Comparison of ENCODE assay signal across 12 cellular contexts in the genomic region with DNA sequence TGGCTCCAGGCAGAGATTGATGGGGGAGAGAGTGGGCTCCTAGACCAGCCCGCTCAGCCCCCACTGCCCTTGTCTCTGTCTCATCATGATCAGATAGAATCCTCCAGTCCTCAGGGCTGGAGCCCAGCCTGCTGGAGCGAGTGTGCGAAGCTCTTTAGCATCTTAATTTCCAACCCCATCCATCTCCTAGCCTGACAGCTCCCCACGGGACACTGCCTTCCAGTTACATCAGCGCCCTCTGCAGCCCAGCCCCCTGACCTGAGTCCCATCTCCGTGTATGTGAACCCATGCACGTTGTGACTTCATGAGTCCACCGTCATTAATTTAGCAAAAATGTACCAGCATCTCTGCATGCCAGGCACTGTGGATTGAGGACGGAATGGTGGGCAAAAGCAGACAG. TPM values are rescaled to one million over a fixed set of nuclear protein-coding genes. Genes with fewer than 3 reads are reported as not detected.
DNase-seq lines count a peak whose midpoint lies in the region; ATAC-seq and TF ChIP-seq lines count a peak whose summit lies in the region.
"Had no signal": no experiment of that assay in that cellular context is flagged by ENCODE, and none has a peak within 500 bp of the region (broad histone marks: within the 10 kb centered on the region; RNA-seq: fewer than 3 reads in every experiment).

No MANE protein-coding gene starts in this region.

- intact Hi-C loops in A673 (cut with micrococcal nuclease; ENCODE audit: unreplicated experiment) = loop anchor here (5.0 kb wide), 1 partner anchor 498 kb away; no protein-coding TSS in a partner anchor

- H3K4me3 ChIP-seq in A673 (ENCODE audit: low read depth, low read length, poor library complexity, severe bottlenecking) (no peak overlapping the region), HAP-1 (no peak overlapping the region)
- H3K4me3 ChIP-seq: body of pancreas had no signal

- ATAC-seq in HG03442 (IDR thresholded peaks at IDR 0.05; ENCODE audit: unreplicated experiment) (no peak), GM18511 (IDR thresholded peaks at IDR 0.05; ENCODE audit: unreplicated experiment) (no peak)
- ATAC-seq: body of pancreas had no signal

- H3K36me3 ChIP-seq in A673 (ENCODE audit: insufficient read depth, low read length, poor library complexity, severe bottlenecking) = no peaks in the 10 kb centered on the region
- H3K36me3 ChIP-seq in HAP-1 (replicated peaks) = no peaks in the 10 kb centered on the region

- H3K27ac ChIP-seq in A673 (ENCODE audit: low read depth, low read length, poor library complexity, severe bottlenecking) = no peak overlapping the region
- H3K27ac ChIP-seq: body of pancreas had no signal

- POLR2A ChIA-PET in A673 (lab: Charles Lee; ENCODE audit: low non-redundant PET) = no interaction called here

- H3K4me1 ChIP-seq in A673 (ENCODE audit: insufficient read depth, low read length, poor library complexity, severe bottlenecking) (peaks cover 4% of the 10 kb centered on the region), HAP-1 (peaks cover 28% of the 10 kb centered on the region)

- peak; percentile 60 for TF ChIP-seq CTCF in A673 (conservative IDR thresholded peaks at IDR 0.05; ENCODE audit: low read depth, low read length)

- in situ Hi-C loops in HAP-1 (cut with MboI; ENCODE audit: low sequenced_read_pairs) = loop anchor here (10.0 kb wide), 1 partner anchor 325 kb away; a partner anchor contains a TSS

- CTCF ChIA-PET in A673 (lab: Charles Lee) = interaction anchor here (1.0 to 1.1 kb wide), 2 partner anchors 499 to 558 kb away, joined by 3 to 4 read pairs; no protein-coding TSS in a partner anchor

- DNase-seq in A673 (ENCODE audit: low spot score) (peak; percentile 75), HAP-1 (ENCODE audit: low spot score in 2 of 2) (peak; percentile 78 to 87), RPMI7951 (ENCODE audit: low read depth) (peak; percentile 36), iPS-NIHi7 (ENCODE audit: extremely low spot score) (peak; percentile 58), DMS153 (lab: John Stamatoyannopoulos, UW) (no peak), NCI-H226 (no peak)
- DNase-seq: activated CD4-positive, alpha-beta T cell treated with anti-CD3 and anti-CD28 coated beads, Interleukin-2, amount 50 U/mL, for 48 hours; COR-L47; stimulated activated CD4-positive, alpha-beta T cell treated with anti-CD3 and anti-CD28 coated beads, Interleukin-12 subunit alpha, Interleukin-12 subunit beta, amount 100 ng/mL, for 4 hours had no signal

- no TSS peak for BruUV-seq in A673 (replicated peaks; lab: Mats Ljungman, UMichigan)

- H3K9me3 ChIP-seq in A673 (ENCODE audit: low read depth, low read length, poor library complexity, severe bottlenecking) = no peaks in the 10 kb centered on the region
- H3K9me3 ChIP-seq in HAP-1 = no peaks in the 10 kb centered on the region
- H3K9me3 ChIP-seq: body of pancreas had no signal

- no peaks in the 10 kb centered on the region for H3K27me3 ChIP-seq in A673 (replicated peaks; ENCODE audit: insufficient read depth, low read depth, low read length, poor library complexity)
- H3K27me3 ChIP-seq in HAP-1 (ENCODE audit: low read depth) = no peaks in the 10 kb centered on the region
- H3K27me3 ChIP-seq: body of pancreas had no signal

RNA-seq across cellular contexts. Expression of a gene that starts 2.1 kb away (rescaled TPM):
- total RNA-seq in A673 (2021) = not detected in 2 replicates
- not detected in 2 replicates for total RNA-seq in RPMI7951 (2014; rRNA removed; shearing (Covaris generic))
- total RNA-seq: body of pancreas had no signal

RNA-seq across cellular contexts. Expression of a gene that starts 4.5 kb away (rescaled TPM):
- total RNA-seq in A673 (2021) = 393 and 399 TPM in 2 replicates
- total RNA-seq in RPMI7951 (2014; rRNA removed; shearing (Covaris generic)) = 105 and 106 TPM in 2 replicates

RNA-seq across cellular contexts. Expression of a gene that starts 15.5 kb away (rescaled TPM):
- total RNA-seq in A673 (2021) = 80.4 and 88.8 TPM in 2 replicates
- 21.9 and 24.8 TPM in 2 replicates for total RNA-seq in RPMI7951 (2014; rRNA removed; shearing (Covaris generic))

RNA-seq across cellular contexts. Expression of a gene that starts 40.7 kb away (rescaled TPM):
- total RNA-seq in A673 (2021) = not detected in 2 replicates
- total RNA-seq in RPMI7951 (2014; rRNA removed; shearing (Covaris generic)) = not detected in 2 replicates
- total RNA-seq: body of pancreas had no signal

RNA-seq across cellular contexts. Expression of a gene that starts 50.2 kb away (rescaled TPM):
- total RNA-seq in A673 (2021) = not detected in 2 replicates
- total RNA-seq in RPMI7951 (2014; rRNA removed; shearing (Covaris generic)) = not detected in 2 replicates
- total RNA-seq: body of pancreas had no signal

Comparison
In these comparisons a context has a peak if more than half of its experiments do, and no peak if none do; other contexts are left out.
1. DNase-seq: peak in A673 (single experiment), HAP-1 (2 of 2), RPMI7951 (single experiment) and iPS-NIHi7 (single experiment); none in DMS153 (single experiment) and NCI-H226 (single experiment).